Comparison of ENCODE assay signal across 1 cellular context in the genomic region with DNA sequence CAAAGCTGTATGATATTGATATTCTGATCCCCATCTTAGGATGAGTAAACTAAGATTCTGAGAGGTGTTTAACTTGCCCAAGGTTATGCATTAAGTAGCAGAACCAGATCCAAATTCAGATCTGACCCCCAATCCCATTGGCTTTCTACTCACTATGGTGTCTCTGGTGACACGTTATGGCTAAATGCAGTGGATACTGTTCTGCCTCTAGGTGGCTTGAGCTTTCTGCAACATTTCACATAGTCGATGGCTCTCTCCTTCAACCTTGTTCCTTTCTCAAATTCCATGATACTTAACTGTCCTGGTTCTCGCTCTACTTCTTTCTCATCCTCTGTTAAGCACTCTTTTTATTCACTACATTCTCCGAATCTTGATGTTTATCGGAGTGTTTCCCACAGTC.
A peak's percentile ranks its signal among the peaks of the same experiment; 100 is the strongest.
TF ChIP-seq lines count a peak whose summit lies in the region.

No MANE protein-coding gene starts in this region.

TF ChIP-seq in K562, 482 proteins besides CTCF, POLR2A, EP300 and RAD21:
- no peak for TF ChIP-seq SMARCA4 (IDR thresholded peaks at IDR 0.05)
- 0 out of 2 replicates have a peak, but pooled peaks have one; percentile 19 for TF ChIP-seq ZBTB17 (CRISPR knock-in tag; IDR thresholded peaks at IDR 0.05)
- no peak for TF ChIP-seq ATF1 (CRISPR knock-in tag; IDR thresholded peaks at IDR 0.05)
- 0 out of 2 replicates have a peak, but pooled peaks have one; percentile 18 for TF ChIP-seq ATF1 (tag; IDR thresholded peaks at IDR 0.05)
- TF ChIP-seq, protein P1, sequence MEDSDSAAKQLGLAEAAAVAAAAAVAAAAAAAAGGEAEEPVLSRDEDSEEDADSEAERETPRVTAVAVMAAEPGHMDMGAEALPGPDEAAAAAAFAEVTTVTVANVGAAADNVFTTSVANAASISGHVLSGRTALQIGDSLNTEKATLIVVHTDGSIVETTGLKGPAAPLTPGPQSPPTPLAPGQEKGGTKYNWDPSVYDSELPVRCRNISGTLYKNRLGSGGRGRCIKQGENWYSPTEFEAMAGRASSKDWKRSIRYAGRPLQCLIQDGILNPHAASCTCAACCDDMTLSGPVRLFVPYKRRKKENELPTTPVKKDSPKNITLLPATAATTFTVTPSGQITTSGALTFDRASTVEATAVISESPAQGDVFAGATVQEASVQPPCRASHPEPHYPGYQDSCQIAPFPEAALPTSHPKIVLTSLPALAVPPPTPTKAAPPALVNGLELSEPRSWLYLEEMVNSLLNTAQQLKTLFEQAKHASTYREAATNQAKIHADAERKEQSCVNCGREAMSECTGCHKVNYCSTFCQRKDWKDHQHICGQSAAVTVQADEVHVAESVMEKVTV (CRISPR knock-in tag; IDR thresholded peaks at IDR 0.05): peak; percentile 48; the same call in 1 of the 2 replicates
- no peak for TF ChIP-seq PML (IDR thresholded peaks at IDR 0.05; ENCODE audit: low read length)
- peak; percentile 32; the same call in 1 of the 2 replicates for TF ChIP-seq CREM (IDR thresholded peaks at IDR 0.05; ENCODE audit: low read depth)
- 0 out of 2 replicates have a peak, but pooled peaks have one; percentile 27 for TF ChIP-seq SMC3 (conservative IDR thresholded peaks at IDR 0.05; ENCODE audit: insufficient read depth, low read depth, low read length)
